ENCODE assay signal across 11 cellular contexts in the genomic region with DNA sequence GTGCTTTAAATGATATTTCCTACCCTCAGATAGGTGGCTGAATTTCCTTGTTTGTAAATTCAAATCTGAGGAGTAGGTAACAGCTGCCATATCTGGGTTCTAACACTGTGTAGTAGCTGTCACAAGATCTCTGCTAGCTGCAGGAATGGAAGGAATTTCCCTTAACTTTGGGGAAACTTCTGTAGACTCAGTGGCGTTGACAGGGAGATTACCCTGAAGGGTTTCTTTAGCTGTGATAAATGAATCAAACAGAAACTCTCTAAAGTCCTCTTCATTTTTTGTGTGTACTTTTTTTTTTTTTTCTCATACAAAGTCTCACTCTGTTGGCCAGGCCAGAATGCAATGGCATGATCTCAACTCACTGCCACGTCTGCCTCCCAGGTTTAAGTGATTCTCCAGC. TPM values are rescaled to one million over a fixed set of nuclear protein-coding genes. Genes with fewer than 3 reads are reported as not detected.
DNase-seq lines count a peak whose midpoint lies in the region; ATAC-seq and TF ChIP-seq lines count a peak whose summit lies in the region.
"Had no signal": no experiment of that assay in that cellular context is flagged by ENCODE, and none has a peak within 500 bp of the region (broad histone marks: within the 10 kb centered on the region; RNA-seq: fewer than 3 reads in every experiment).

No MANE protein-coding gene starts in this region.

- peaks cover 17% of the 10 kb centered on the region for H3K4me1 ChIP-seq in PC-3 (ENCODE audit: insufficient read depth, low read length)

- no peaks in the 10 kb centered on the region for H3K9me3 ChIP-seq in PC-3 (ENCODE audit: low read length)

- ATAC-seq in GM21447 (IDR thresholded peaks at IDR 0.05; ENCODE audit: unreplicated experiment), result peak; percentile 50
- no peak for ATAC-seq in PC-3
- ATAC-seq in HG02938 (IDR thresholded peaks at IDR 0.05; ENCODE audit: unreplicated experiment), result no peak
- ATAC-seq in HG03095 (IDR thresholded peaks at IDR 0.05; ENCODE audit: unreplicated experiment), result no peak
- ATAC-seq: effector memory CD8-positive, alpha-beta T cell; left cardiac atrium had no signal

- no peak overlapping the region for H3K4me3 ChIP-seq in PC-3 (ENCODE audit: low read length)

- H3K27ac ChIP-seq in PC-3 (ENCODE audit: low read length), result no peak overlapping the region

- H3K36me3 ChIP-seq in PC-3 (ENCODE audit: low read depth, low read length), result no peaks in the 10 kb centered on the region

- no peaks in the 10 kb centered on the region for H3K79me2 ChIP-seq in PC-3 (ENCODE audit: low read length)

- H3F3A ChIP-seq in PC-3 (ENCODE audit: low read length, unreplicated experiment), result no peaks in the 10 kb centered on the region

- H4K20me1 ChIP-seq in PC-3 (ENCODE audit: low read length), result no peaks in the 10 kb centered on the region

- peak; percentile 54 for DNase-seq in GM10266 (ENCODE audit: extremely low spot score)
- DNase-seq in PC-3, result no peak
- DNase-seq in foreskin melanocyte, result peak; percentile 46
- no peak for DNase-seq in NOMO-1 (lab: John Stamatoyannopoulos, UW; ENCODE audit: unreplicated experiment in 2 of 2)
- DNase-seq in RPMI8226, result no peak
- DNase-seq: activated T-cell treated with anti-CD3 and anti-CD28 coated beads, Interleukin-2, amount 50 U/mL, for 4 hours; effector memory CD8-positive, alpha-beta T cell; left cardiac atrium had no signal

- no peak overlapping the region for H3K9ac ChIP-seq in PC-3 (ENCODE audit: low read length)

- peak overlapping the region; percentile 18; the same call in 1 of the 2 replicates for H3K4me2 ChIP-seq in PC-3 (ENCODE audit: low read length)

- intact Hi-C loops in PC-3 (cut with micrococcal nuclease), result no loop called here

- no TSS peak for BruUV-seq in PC-3 (replicated peaks; lab: Mats Ljungman, UMichigan)

- no peaks in the 10 kb centered on the region for H3K9me2 ChIP-seq in PC-3 (replicated peaks; ENCODE audit: low read length)

- no peaks in the 10 kb centered on the region for H3K27me3 ChIP-seq in PC-3 (ENCODE audit: low read length)

- POLR2A ChIA-PET in PC-3 (lab: Charles Lee; ENCODE audit: unreplicated experiment), result no interaction called here

- CTCF ChIA-PET in PC-3 (lab: Charles Lee), result no interaction called here

- no peak overlapping the region for H2AFZ ChIP-seq in PC-3 (ENCODE audit: low read length)

- TF ChIP-seq CTCF in GM10266 (IDR thresholded peaks at IDR 0.05; ENCODE audit: control insufficient read depth, insufficient read depth, low read depth, missing control alignments) (no peak), PC-3 (conservative IDR thresholded peaks at IDR 0.05; ENCODE audit: low read depth, low read length) (no peak)

RNA-seq across cellular contexts. Expression of gene EPSTI1, which starts 5.3 kb away (rescaled TPM):
- total RNA-seq in PC-3 (2014; rRNA removed), result 1.3 and 1.9 TPM in 2 replicates

RNA-seq across cellular contexts. Expression of gene DNAJC15, which starts 26.0 kb away (rescaled TPM):
- total RNA-seq in PC-3 (2014; rRNA removed), result 1.9 and 12.5 TPM in 2 replicates

Comparison
In these comparisons a context has a peak if more than half of its experiments do, and no peak if none do; other contexts are left out.
1. DNase-seq: peak in GM10266 (single experiment) and foreskin melanocyte (single experiment); none in PC-3 (single experiment), NOMO-1 (0 of 2) and RPMI8226 (single experiment).